Comparison of ENCODE assay signal across 14 cellular contexts in the genomic region with DNA sequence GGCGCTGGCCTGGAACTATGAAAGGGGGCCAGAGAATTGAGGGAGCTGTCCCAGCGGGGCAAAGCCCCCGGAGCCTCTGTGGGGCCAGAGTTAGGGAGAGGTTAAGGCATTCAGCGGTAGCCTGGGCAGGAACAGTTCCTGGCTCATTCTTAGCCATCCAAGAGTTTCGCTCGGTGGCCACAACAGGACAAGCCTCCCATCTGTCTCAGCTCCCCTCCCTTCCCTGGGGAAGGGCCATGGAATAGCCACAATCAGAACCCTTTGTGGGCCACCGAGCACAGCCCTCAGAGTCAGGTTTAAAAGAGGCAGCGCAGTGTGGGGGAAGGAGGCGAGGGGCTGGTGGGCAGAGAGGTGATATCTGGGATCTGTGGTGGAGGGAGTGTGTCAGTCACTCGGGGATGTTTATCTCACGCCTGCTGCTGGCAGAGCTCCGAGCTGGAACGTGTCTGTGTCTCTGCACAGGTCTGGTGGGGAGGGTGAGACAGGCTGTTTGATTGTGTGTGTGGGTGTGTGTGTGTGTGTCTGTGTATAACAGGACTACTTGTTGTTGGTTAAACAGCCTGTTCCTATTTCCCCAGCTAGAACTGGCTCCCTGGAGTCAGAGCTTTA. TPM values are rescaled to one million over a fixed set of nuclear protein-coding genes. Genes with fewer than 3 reads are reported as not detected.
DNase-seq lines count a peak whose midpoint lies in the region; ATAC-seq, FAIRE-seq and TF ChIP-seq lines count a peak whose summit lies in the region.
"Had no signal": no experiment of that assay in that cellular context is flagged by ENCODE, and none has a peak within 500 bp of the region (broad histone marks: within the 10 kb centered on the region; RNA-seq: fewer than 3 reads in every experiment).

No MANE protein-coding gene starts in this region.

- no peak for TF ChIP-seq EP300 in HepG2 (IDR thresholded peaks at IDR 0.05; ENCODE audit: low read depth in 2 of 2, low read length in 2 of 2)
- TF ChIP-seq EP300 in HepG2 (CRISPR knock-in tag; IDR thresholded peaks at IDR 0.05; ENCODE audit: borderline replicate concordance), result no peak

- peaks cover 31% of the 10 kb centered on the region for H3K4me1 Mint-ChIP-seq in endodermal cell
- H3K4me1 Mint-ChIP-seq in activated naive CD4-positive, alpha-beta T cell treated with anti-CD3 and anti-CD28 coated beads for 36 hours (ENCODE audit: low read depth), result no peaks in the 10 kb centered on the region
- H3K4me1 Mint-ChIP-seq: activated CD4-positive, alpha-beta T cell treated with anti-CD3 and anti-CD28 coated beads, Interleukin-2, amount 10 ng/mL, durations not matched to agents 24 days and 14 days had no signal

- peaks cover 84% of the 10 kb centered on the region for H3K36me3 Mint-ChIP-seq in endodermal cell (ENCODE audit: low read depth)
- no peaks in the 10 kb centered on the region for H3K36me3 Mint-ChIP-seq in activated naive CD4-positive, alpha-beta T cell treated with anti-CD3 and anti-CD28 coated beads for 36 hours (ENCODE audit: low read depth)

- H3K4me2 ChIP-seq in HepG2 (ENCODE audit: low read depth, low read length), result no peak overlapping the region

- no peaks in the 10 kb centered on the region for H3K79me2 ChIP-seq in HepG2 (ENCODE audit: insufficient read depth, low read length)

- H3K27me3 ChIP-seq in liver (ENCODE audit: control insufficient read depth in 4 of 4, insufficient read depth in 4 of 4, low read length in 3 of 4) (no peaks in the 10 kb centered on the region), HepG2 (ENCODE audit: control insufficient read depth in 1 of 2, insufficient read depth in 2 of 2, low read length in 2 of 2) (no peaks in the 10 kb centered on the region), endodermal cell (ENCODE audit: control insufficient read depth, insufficient read depth, low read length, poor library complexity, severe bottlenecking) (no peaks in the 10 kb centered on the region), mucosa of stomach (ENCODE audit: control insufficient read depth, insufficient read depth, low read length) (no peaks in the 10 kb centered on the region)
- H3K27me3 ChIP-seq: thyroid gland had no signal

- H3K9ac ChIP-seq in liver (ENCODE audit: low read depth in 1 of 2, low read length in 2 of 2) (no peak overlapping the region), HepG2 (ENCODE audit: insufficient read depth, low read depth, low read length) (no peak overlapping the region), endodermal cell (ENCODE audit: extremely low read depth, low read length, poor library complexity, severe bottlenecking) (no peak overlapping the region), mucosa of stomach (ENCODE audit: low read length) (peak overlapping the region; percentile 6)

- H4K20me1 ChIP-seq in HepG2 (ENCODE audit: insufficient read depth, low read length), result no peaks in the 10 kb centered on the region

- H2AFZ ChIP-seq in HepG2 (ENCODE audit: low read length), result no peak overlapping the region

- H3K9me3 ChIP-seq in liver (ENCODE audit: control insufficient read depth in 4 of 4, low read length in 3 of 4) (no peaks in the 10 kb centered on the region), HepG2 (ENCODE audit: low read length) (no peaks in the 10 kb centered on the region), endodermal cell (ENCODE audit: control insufficient read depth, low read length) (no peaks in the 10 kb centered on the region), mucosa of stomach (ENCODE audit: control insufficient read depth, low read length) (no peaks in the 10 kb centered on the region)
- H3K9me3 ChIP-seq: gastroesophageal sphincter, thyroid gland had no signal

- POLR2A ChIA-PET in HepG2 (lab: Yijun Ruan, JAX), result no interaction called here

- peaks cover 3 to 6% (median 5%) of the 10 kb centered on the region in 4 donors for H3K36me3 ChIP-seq in liver (ENCODE audit: control insufficient read depth in 4 of 4, insufficient read depth in 3 of 4, low read depth in 1 of 4, low read length in 3 of 4)
- peaks cover 10 to 34% of the 10 kb centered on the region in 2 experiments; a peak in 4 of 5 replicates for H3K36me3 ChIP-seq in HepG2 (replicated peaks in 1 of 2; ENCODE audit: control insufficient read depth in 1 of 2, insufficient read depth in 2 of 2, low read length in 2 of 2)
- H3K36me3 ChIP-seq in endodermal cell (ENCODE audit: control insufficient read depth, insufficient read depth, low read length), result peaks cover 18% of the 10 kb centered on the region
- H3K36me3 ChIP-seq in mucosa of stomach (ENCODE audit: control insufficient read depth, insufficient read depth, low read length), result peaks cover 48% of the 10 kb centered on the region
- H3K36me3 ChIP-seq: gastroesophageal sphincter, thyroid gland had no signal

- H3K4me3 ChIP-seq in liver (ENCODE audit: low read depth in 1 of 3, low read length in 3 of 3), result no peak overlapping the region
- no peak overlapping the region for H3K4me3 ChIP-seq in HepG2 (replicated peaks in 1 of 3; ENCODE audit: insufficient read depth in 1 of 3, low read depth in 2 of 3, low read length in 3 of 3)
- no peak overlapping the region for H3K4me3 ChIP-seq in endodermal cell (ENCODE audit: low read length)
- no peak overlapping the region for H3K4me3 ChIP-seq in mucosa of stomach (ENCODE audit: low read length)
- H3K4me3 ChIP-seq: gastroesophageal sphincter, thyroid gland had no signal

- in situ Hi-C loops in HepG2 (cut with HindIII; ENCODE audit: extremely low pct_ligation_motif_present, low pct_unique_long_range_greater_than_20kb), result loop anchor here (5.0 kb wide), 1 partner anchor 99 kb away; no protein-coding TSS in a partner anchor

- H3K27ac ChIP-seq in liver (ENCODE audit: low read depth in 1 of 2, low read length in 2 of 2), result peak overlapping the region; percentile 31 to 68
- no peak overlapping the region for H3K27ac ChIP-seq in HepG2 (ENCODE audit: extremely low read length, insufficient read depth, low read length)
- H3K27ac ChIP-seq in endodermal cell (ENCODE audit: low read depth, low read length), result peak overlapping the region; percentile 82
- H3K27ac ChIP-seq: thyroid gland had no signal

- no peak overlapping the region for H3K4me3 Mint-ChIP-seq in endodermal cell
- H3K4me3 Mint-ChIP-seq in activated naive CD4-positive, alpha-beta T cell treated with anti-CD3 and anti-CD28 coated beads for 36 hours, result no peak overlapping the region
- H3K4me3 Mint-ChIP-seq: activated CD4-positive, alpha-beta T cell treated with anti-CD3 and anti-CD28 coated beads, Interleukin-2, amount 10 ng/mL, durations not matched to agents 24 days and 14 days; activated T-cell treated with anti-CD3 and anti-CD28 coated beads, Interleukin-2, amount 50 U/mL, for 72 hours had no signal

- no peaks in the 10 kb centered on the region for H3K27me3 Mint-ChIP-seq in endodermal cell (ENCODE audit: insufficient read depth)
- no peaks in the 10 kb centered on the region for H3K27me3 Mint-ChIP-seq in activated naive CD4-positive, alpha-beta T cell treated with anti-CD3 and anti-CD28 coated beads for 36 hours (ENCODE audit: low read depth)

- FAIRE-seq in HepG2 (lab: Jason Lieb, UNC), result no peak

- TF ChIP-seq CTCF in liver (IDR thresholded peaks at IDR 0.05; ENCODE audit: low read depth, low read length, missing input control), result no peak
- TF ChIP-seq CTCF in HepG2 (CRISPR knock-in tag; IDR thresholded peaks at IDR 0.05), result no peak
- TF ChIP-seq CTCF in endodermal cell (conservative IDR thresholded peaks at IDR 0.05), result no peak

- CTCF ChIA-PET in HepG2 (lab: Yijun Ruan, JAX; ENCODE audit: low intra/inter-chr PET ratio, low total read pairs), result no interaction called here
- CTCF ChIA-PET in activated naive CD4-positive, alpha-beta T cell treated with anti-CD3 and anti-CD28 coated beads for 36 hours (lab: Charles Lee), result interaction anchor here (0.6 to 0.8 kb wide), 4 partner anchors 56 to 905 kb away, joined by 3 to 4 read pairs (median 3); no protein-coding TSS in a partner anchor

- intact Hi-C loops in HepG2 (cut with micrococcal nuclease; ENCODE audit: unreplicated experiment), result no loop called here
- intact Hi-C loops in activated naive CD4-positive, alpha-beta T cell treated with anti-CD3 and anti-CD28 coated beads for 36 hours (cut with micrococcal nuclease), result no loop called here

- WGBS in liver, result 73% methylated on average over 13 of the region's 13 CpGs
- WGBS in HepG2 (ENCODE audit: low lambda C conversion rate), result 98% methylated on average over 12 of the region's 13 CpGs
- 82 to 87% methylated on average over 3 to 13 of the region's 13 CpGs for WGBS in endodermal cell (ENCODE audit: insufficient coverage in 1 of 2, insufficient read length in 1 of 2), 2 experiments

- TF ChIP-seq RAD21 in liver (IDR thresholded peaks at IDR 0.05) (no peak), HepG2 (CRISPR knock-in tag; IDR thresholded peaks at IDR 0.05) (no peak)

- H3K9me3 Mint-ChIP-seq in endodermal cell, result no peaks in the 10 kb centered on the region
- no peaks in the 10 kb centered on the region for H3K9me3 Mint-ChIP-seq in activated naive CD4-positive, alpha-beta T cell treated with anti-CD3 and anti-CD28 coated beads for 36 hours
- H3K9me3 Mint-ChIP-seq: activated CD4-positive, alpha-beta T cell treated with anti-CD3 and anti-CD28 coated beads, Interleukin-2, amount 10 ng/mL, durations not matched to agents 24 days and 14 days; activated T-cell treated with anti-CD3 and anti-CD28 coated beads, Interleukin-2, amount 50 U/mL, for 72 hours had no signal

- H3K4me1 ChIP-seq in liver (ENCODE audit: control insufficient read depth in 4 of 4, insufficient read depth in 4 of 4, low read length in 3 of 4) (peaks cover 30 to 79% (median 71%) of the 10 kb centered on the region in 4 donors), HepG2 (ENCODE audit: insufficient read depth, low read length) (peaks cover 47% of the 10 kb centered on the region), endodermal cell (ENCODE audit: control insufficient read depth, insufficient read depth, low read length) (peaks cover 9% of the 10 kb centered on the region), mucosa of stomach (ENCODE audit: control insufficient read depth, insufficient read depth, low read length) (peaks cover 56% of the 10 kb centered on the region)
- H3K4me1 ChIP-seq: thyroid gland had no signal

- TF ChIP-seq POLR2A in HepG2 (IDR thresholded peaks at IDR 0.05; ENCODE audit: insufficient read depth in 1 of 2, low read depth in 2 of 2, low read length in 2 of 2), result no peak

- DNase-seq in HepG2 (ENCODE audit: low spot score) (no peak), endodermal cell (no peak), NCI-H1048 (lab: John Stamatoyannopoulos, UW) (no peak), HPDE6-E6E7 (ENCODE audit: extremely low spot score) (no peak), NK-92 (lab: John Stamatoyannopoulos, UW; ENCODE audit: unreplicated experiment) (no peak)
- no peak for DNase-seq in activated naive CD4-positive, alpha-beta T cell treated with anti-CD3 and anti-CD28 coated beads for 36 hours
- DNase-seq: activated CD4-positive, alpha-beta T cell treated with anti-CD3 and anti-CD28 coated beads, Interleukin-2, amount 10 ng/mL, durations not matched to agents 24 days and 14 days; activated T-cell treated with anti-CD3 and anti-CD28 coated beads, Interleukin-2, amount 50 U/mL, for 72 hours; islet precursor cell; stimulated activated CD4-positive, alpha-beta T cell treated with anti-CD3 and anti-CD28 coated beads, Interleukin-12 subunit alpha, Interleukin-12 subunit beta, amount 100 ng/mL, for 4 hours; thyroid gland had no signal

- H3K27ac Mint-ChIP-seq in endodermal cell, result peak overlapping the region; percentile 75
- H3K27ac Mint-ChIP-seq in activated naive CD4-positive, alpha-beta T cell treated with anti-CD3 and anti-CD28 coated beads for 36 hours, result no peak overlapping the region
- H3K27ac Mint-ChIP-seq: activated CD4-positive, alpha-beta T cell treated with anti-CD3 and anti-CD28 coated beads, Interleukin-2, amount 10 ng/mL, durations not matched to agents 24 days and 14 days; activated T-cell treated with anti-CD3 and anti-CD28 coated beads, Interleukin-2, amount 50 U/mL, for 72 hours had no signal

- BruUV-seq in HepG2 (replicated peaks; lab: Mats Ljungman, UMichigan), result no TSS peak

- ATAC-seq in HepG2, result no peak
- ATAC-seq: activated T-cell treated with anti-CD3 and anti-CD28 coated beads, Interleukin-2, amount 50 U/mL, for 72 hours; gastroesophageal sphincter had no signal

RNA-seq across cellular contexts. Expression of a gene that starts 49.6 kb away (rescaled TPM):
- total RNA-seq in liver (10 to 100 TPM; 14.1 to 24.8 TPM), HepG2 (2016; rRNA removed; fragmentation: Illumina TruSeq; extraction: Trizol) (19.4 and 28.0 TPM in 2 replicates), endodermal cell (1 to 10 TPM; 1.8 to 6.2 TPM)
- polyA plus RNA-seq in liver (100 to 1,000 TPM in 1 of 2 donors, 10 to 100 TPM in 1; 80.6 to 103 TPM), HepG2 (2011; rRNA removed) (25.8 and 32.8 TPM in 2 replicates)
- 29.6 and 30.2 TPM in 2 replicates for total RNA-seq in HepG2 (2016; cell fraction: cytosol; rRNA removed; fragmentation: Illumina TruSeq; extraction: Trizol; ENCODE audit: low read depth)
- 19.8 and 27.6 TPM in 2 replicates for total RNA-seq in HepG2 (2016; cell fraction: insoluble cytoplasmic fraction; rRNA removed; fragmentation: Illumina TruSeq; extraction: Trizol)
- total RNA-seq in HepG2 (2016; cell fraction: membrane; rRNA removed; fragmentation: Illumina TruSeq; extraction: Trizol), result 35.4 and 36.5 TPM in 2 replicates
- total RNA-seq in HepG2 (2016; cell fraction: nucleus; rRNA removed; fragmentation: Illumina TruSeq; extraction: Trizol), result 16.8 and 19.9 TPM in 2 replicates
- 35.0 and 36.4 TPM in 2 replicates for polyA plus RNA-seq in HepG2 (2011; cell fraction: cytosol; rRNA removed)
- 42.2 and 45.6 TPM in 2 replicates for polyA plus RNA-seq in HepG2 (2011; cell fraction: nucleus; rRNA removed)
- polyA plus RNA-seq in HepG2 (2012), result 26.5 and 27.0 TPM in 2 replicates
- 37.9 and 41.7 TPM in 2 replicates for polyA plus RNA-seq in HepG2 (2016; cell fraction: cytosol; fragmentation: Illumina TruSeq; extraction: Trizol; ENCODE audit: low read depth)
- polyA plus RNA-seq in HepG2 (2016; cell fraction: insoluble cytoplasmic fraction; fragmentation: Illumina TruSeq; extraction: Trizol; ENCODE audit: low read depth), result 21.1 and 24.0 TPM in 2 replicates
- 39.7 and 40.2 TPM in 2 replicates for polyA plus RNA-seq in HepG2 (2016; cell fraction: membrane; fragmentation: Illumina TruSeq; extraction: Trizol; ENCODE audit: low read depth)
- 35.0 and 45.5 TPM in 2 replicates for polyA plus RNA-seq in HepG2 (2016; cell fraction: nucleus; fragmentation: Illumina TruSeq; extraction: Trizol; ENCODE audit: insufficient read depth, low read depth)
- polyA minus RNA-seq in HepG2 (2011; rRNA and poly(A)+ RNA removed; ENCODE audit: low replicate concordance), result 37.1 TPM in 1 of 2 replicates, not detected in the other
- polyA minus RNA-seq in HepG2 (2011; cell fraction: cytosol; rRNA and poly(A)+ RNA removed), result 13.6 and 16.0 TPM in 2 replicates
- polyA minus RNA-seq in HepG2 (2011; cell fraction: nucleus; rRNA and poly(A)+ RNA removed), result 7.2 and 9.8 TPM in 2 replicates
- polyA plus RNA-seq in endodermal cell (2013, experiment 1 of 2), result 0.82 TPM
- polyA plus RNA-seq in endodermal cell (2013, experiment 2 of 2), result 0.66 TPM
- total RNA-seq in activated naive CD4-positive, alpha-beta T cell treated with anti-CD3 and anti-CD28 coated beads for 36 hours, result not detected
- total RNA-seq: activated CD4-positive, alpha-beta T cell treated with anti-CD3 and anti-CD28 coated beads, Interleukin-2, amount 10 ng/mL, durations not matched to agents 24 days and 14 days had no signal
